In the genomic region with DNA sequence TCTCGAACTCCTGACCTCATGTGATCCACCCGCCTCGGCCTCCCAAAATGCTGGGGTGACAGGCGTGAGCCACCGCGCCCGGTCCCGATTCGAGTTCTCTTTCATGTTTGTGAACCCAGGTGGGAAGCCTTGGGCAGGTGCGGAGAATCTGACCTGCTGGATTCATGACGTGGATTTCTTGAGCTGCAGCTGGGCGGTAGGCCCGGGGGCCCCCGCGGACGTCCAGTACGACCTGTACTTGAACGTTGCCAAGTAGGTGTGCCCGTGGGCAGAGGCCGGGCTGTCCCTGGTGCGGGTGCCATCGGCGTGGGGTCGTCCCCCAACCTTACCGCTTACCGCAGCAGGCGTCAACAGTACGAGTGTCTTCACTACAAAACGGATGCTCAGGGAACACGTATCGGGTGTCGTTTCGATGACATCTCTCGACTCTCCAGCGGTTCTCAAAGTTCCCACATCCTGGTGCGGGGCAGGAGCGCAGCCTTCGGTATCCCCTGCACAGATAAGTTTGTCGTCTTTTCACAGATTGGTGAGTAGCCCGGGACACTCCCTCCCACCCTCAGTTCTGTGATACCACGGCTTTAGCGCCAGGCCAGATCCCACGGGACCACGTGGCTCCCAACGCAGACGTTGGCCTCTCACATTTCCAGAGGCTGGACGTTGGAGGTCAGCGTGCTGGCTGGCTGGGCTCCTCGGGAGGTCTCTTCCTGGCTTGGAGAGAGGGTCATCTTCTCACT, we compare ENCODE assay signal across 22 cellular contexts. TPM values are rescaled to one million over a fixed set of nuclear protein-coding genes. Genes with fewer than 3 reads are reported as not detected.
"Had no signal": no experiment of that assay in that cellular context is flagged by ENCODE, and none has a peak within 500 bp of the region (broad histone marks: within the 10 kb centered on the region; RNA-seq: fewer than 3 reads in every experiment).

No MANE protein-coding gene starts in this region.

- H3K27me3 ChIP-seq: esophagus muscularis mucosa, gastrocnemius medialis, left lung, neutrophil, sigmoid colon, tibial artery, upper lobe of left lung, vagina had no signal

- H3K4me3 ChIP-seq: esophagus muscularis mucosa, gastrocnemius medialis, left lung, lung, sigmoid colon, skin epidermis, tibial artery, upper lobe of left lung, vagina had no signal

- DNase-seq: effector memory CD4-positive, alpha-beta T cell; gastrocnemius medialis; glutamatergic neuron; islet precursor cell; left lung; mesenchymal stem cell; naive B cell; nephron progenitor cell; sigmoid colon; stimulated activated CD4-positive, alpha-beta T cell treated with anti-CD3 and anti-CD28 coated beads, Interleukin-4, amount 100 ng/mL, for 1 hour; stimulated activated CD8-positive, alpha-beta memory T cell treated with anti-CD3 and anti-CD28 coated beads, Interleukin-4, amount 100 ng/mL, for 48 hours; stimulated activated naive CD8-positive, alpha-beta T cell treated with anti-CD3 and anti-CD28 coated beads, Interleukin-15, Interleukin-2, amounts not matched to agents 100 U/mL and 50 U/mL, for 24 hours; tibial artery had no signal

- H3K9me3 Mint-ChIP-seq: naive B cell; nephron progenitor cell; stimulated activated effector memory CD8-positive, alpha-beta T cell treated with anti-CD3 and anti-CD28 coated beads, Interleukin-12 subunit alpha, Interleukin-12 subunit beta, amount 100 ng/mL, for 72 hours had no signal

- H3K27ac ChIP-seq: epithelial cell of prostate, esophagus muscularis mucosa, gastrocnemius medialis, left lung, neutrophil, sigmoid colon, skin epidermis, tibial artery, upper lobe of left lung, vagina had no signal

- H3K9me3 ChIP-seq: esophagus muscularis mucosa, gastrocnemius medialis, left lung, neutrophil, sigmoid colon, tibial artery, upper lobe of left lung, vagina had no signal

- H3K36me3 Mint-ChIP-seq: naive B cell; stimulated activated effector memory CD8-positive, alpha-beta T cell treated with anti-CD3 and anti-CD28 coated beads, Interleukin-12 subunit alpha, Interleukin-12 subunit beta, amount 100 ng/mL, for 72 hours had no signal

- H3K36me3 ChIP-seq: neutrophil, vagina had no signal

- H3K27ac Mint-ChIP-seq: nephron progenitor cell; stimulated activated effector memory CD8-positive, alpha-beta T cell treated with anti-CD3 and anti-CD28 coated beads, Interleukin-12 subunit alpha, Interleukin-12 subunit beta, amount 100 ng/mL, for 72 hours had no signal

- H3K4me1 ChIP-seq: gastrocnemius medialis, left lung, sigmoid colon, tibial artery, upper lobe of left lung, vagina had no signal

- H3K27me3 Mint-ChIP-seq: naive B cell had no signal

- ATAC-seq: gastrocnemius medialis; left lung; stimulated activated effector memory CD8-positive, alpha-beta T cell treated with anti-CD3 and anti-CD28 coated beads, Interleukin-12 subunit alpha, Interleukin-12 subunit beta, amount 100 ng/mL, for 72 hours; stimulated activated naive CD8-positive, alpha-beta T cell treated with anti-CD3 and anti-CD28 coated beads, Interleukin-15, Interleukin-2, amounts not matched to agents 100 U/mL and 50 U/mL, for 24 hours had no signal

- H3K4me3 Mint-ChIP-seq: naive B cell; nephron progenitor cell; stimulated activated effector memory CD8-positive, alpha-beta T cell treated with anti-CD3 and anti-CD28 coated beads, Interleukin-12 subunit alpha, Interleukin-12 subunit beta, amount 100 ng/mL, for 72 hours had no signal

RNA-seq across cellular contexts. Expression of a gene that starts 15.6 kb away (rescaled TPM):
- total RNA-seq: fibroblast of villous mesenchyme had no signal
